ENCODE assay signal across 27 cellular contexts in genomic region chr17:33197342-33197741, GRCh38.
"Had no signal": no experiment of that assay in that cellular context is flagged by ENCODE, and none has a peak within 500 bp of the region (broad histone marks: within the 10 kb centered on the region; RNA-seq: fewer than 3 reads in every experiment).

No MANE protein-coding gene starts in this region.

- ATAC-seq: stimulated activated effector memory CD8-positive, alpha-beta T cell treated with anti-CD3 and anti-CD28 coated beads, Interleukin-12 subunit alpha, Interleukin-12 subunit beta, amount 100 ng/mL, for 72 hours; stimulated activated memory B cell treated with anti-CD40 and anti-IgM and Interleukin-4, amounts not matched to agents 10 μg/mL and 1 μg/mL and 100 μg/mL, for 72 hours; stimulated activated naive B cell treated with anti-CD40 and anti-IgM and Interleukin-4, amounts not matched to agents 10 μg/mL and 1 μg/mL and 100 μg/mL, for 72 hours; stimulated activated naive CD8-positive, alpha-beta T cell treated with anti-CD3 and anti-CD28 coated beads, Interleukin-15, amount 100 ng/mL, for 72 hours; stimulated activated naive CD8-positive, alpha-beta T cell treated with anti-CD3 and anti-CD28 coated beads, Interleukin-15, Interleukin-2, amounts not matched to agents 100 U/mL and 50 U/mL, for 24 hours; upper lobe of right lung had no signal

- H3K4me3 ChIP-seq: stomach, suprapubic skin, testis, thoracic aorta, thyroid gland, tibial artery, tibial nerve, transverse colon, upper lobe of left lung, upper lobe of right lung, uterus, vagina had no signal

- H3K9me3 ChIP-seq: stomach, suprapubic skin, testis, thoracic aorta, thyroid gland, tibial artery, tibial nerve, transverse colon, upper lobe of left lung, upper lobe of right lung, uterus, vagina had no signal

- H3K36me3 Mint-ChIP-seq: stimulated activated effector memory CD8-positive, alpha-beta T cell treated with anti-CD3 and anti-CD28 coated beads, Interleukin-12 subunit alpha, Interleukin-12 subunit beta, amount 100 ng/mL, for 72 hours; stimulated activated memory B cell treated with anti-CD40 and anti-IgM and Interleukin-4, amounts not matched to agents 10 μg/mL and 1 μg/mL and 100 μg/mL, for 72 hours; stimulated activated naive B cell treated with anti-CD40 and anti-IgM and Interleukin-4, amounts not matched to agents 10 μg/mL and 1 μg/mL and 100 μg/mL, for 72 hours; type B pancreatic cell had no signal

- H3K4me3 Mint-ChIP-seq: stimulated activated effector memory CD8-positive, alpha-beta T cell treated with anti-CD3 and anti-CD28 coated beads, Interleukin-12 subunit alpha, Interleukin-12 subunit beta, amount 100 ng/mL, for 72 hours; stimulated activated memory B cell treated with anti-CD40 and anti-IgM and Interleukin-4, amounts not matched to agents 10 μg/mL and 1 μg/mL and 100 μg/mL, for 72 hours; stimulated activated naive B cell treated with anti-CD40 and anti-IgM and Interleukin-4, amounts not matched to agents 10 μg/mL and 1 μg/mL and 100 μg/mL, for 72 hours; stimulated activated naive CD8-positive, alpha-beta T cell treated with anti-CD3 and anti-CD28 coated beads, Interleukin-15, amount 100 ng/mL, for 72 hours; stimulated activated naive CD8-positive, alpha-beta T cell treated with anti-CD3 and anti-CD28 coated beads, Interleukin-15, Interleukin-2, amounts not matched to agents 100 ng/mL and 50 ng/mL, for 24 hours; type B pancreatic cell had no signal

- H3K4me1 ChIP-seq: stomach, suprapubic skin, testis, tibial artery, tibial nerve, transverse colon, upper lobe of left lung, upper lobe of right lung, uterus had no signal

- H3K27me3 ChIP-seq: testis, thyroid gland, tibial nerve, upper lobe of left lung, uterus, vagina had no signal

- DNase-seq: stimulated activated CD4-positive, alpha-beta T cell treated with anti-CD3 and anti-CD28 coated beads, Interleukin-2, amount 100 ng/mL, for 48 hours; stimulated activated CD4-positive, alpha-beta T cell treated with anti-CD3 and anti-CD28 coated beads, Interleukin-4, amount 100 ng/mL, for 1 hour; stimulated activated CD4-positive, alpha-beta T cell treated with anti-CD3 and anti-CD28 coated beads, Interleukin-4, amount 100 ng/mL, for 24 hours; stimulated activated CD4-positive, alpha-beta T cell treated with anti-CD3 and anti-CD28 coated beads, Interleukin-4, amount 100 ng/mL, for 4 hours; stimulated activated CD8-positive, alpha-beta memory T cell treated with anti-CD3 and anti-CD28 coated beads, Interleukin-4, amount 100 ng/mL, for 48 hours; stimulated activated naive B cell treated with anti-CD40 and anti-IgM and Interleukin-4, amounts not matched to agents 10 μg/mL and 1 μg/mL and 100 μg/mL, for 72 hours; stimulated activated naive CD4-positive, alpha-beta T cell; stimulated activated naive CD4-positive, alpha-beta T cell treated with Interleukin-2 at 50 U/mL for 16 hours; stimulated activated naive CD8-positive, alpha-beta T cell treated with anti-CD3 and anti-CD28 coated beads, Interleukin-15, amount 100 ng/mL, for 72 hours; stimulated activated naive CD8-positive, alpha-beta T cell treated with anti-CD3 and anti-CD28 coated beads, Interleukin-15, Interleukin-2, amounts not matched to agents 100 U/mL and 50 U/mL, for 24 hours; stomach; substantia nigra; testis; thyroid gland; tibial artery; transverse colon; upper lobe of left lung; upper lobe of right lung; uterus had no signal

- H3K4me1 Mint-ChIP-seq: stimulated activated effector memory CD8-positive, alpha-beta T cell treated with anti-CD3 and anti-CD28 coated beads, Interleukin-12 subunit alpha, Interleukin-12 subunit beta, amount 100 ng/mL, for 72 hours; stimulated activated memory B cell treated with anti-CD40 and anti-IgM and Interleukin-4, amounts not matched to agents 10 μg/mL and 1 μg/mL and 100 μg/mL, for 72 hours; stimulated activated naive B cell treated with anti-CD40 and anti-IgM and Interleukin-4, amounts not matched to agents 10 μg/mL and 1 μg/mL and 100 μg/mL, for 72 hours; stimulated activated naive CD8-positive, alpha-beta T cell treated with anti-CD3 and anti-CD28 coated beads, Interleukin-15, amount 100 ng/mL, for 72 hours had no signal

- H3K36me3 ChIP-seq: stomach, suprapubic skin, thoracic aorta, thyroid gland, tibial artery, tibial nerve, transverse colon, upper lobe of left lung, upper lobe of right lung, uterus, vagina had no signal

- H3K9me3 Mint-ChIP-seq: stimulated activated effector memory CD8-positive, alpha-beta T cell treated with anti-CD3 and anti-CD28 coated beads, Interleukin-12 subunit alpha, Interleukin-12 subunit beta, amount 100 ng/mL, for 72 hours; stimulated activated memory B cell treated with anti-CD40 and anti-IgM and Interleukin-4, amounts not matched to agents 10 μg/mL and 1 μg/mL and 100 μg/mL, for 72 hours; stimulated activated naive CD8-positive, alpha-beta T cell treated with anti-CD3 and anti-CD28 coated beads, Interleukin-15, amount 100 ng/mL, for 72 hours; stimulated activated naive CD8-positive, alpha-beta T cell treated with anti-CD3 and anti-CD28 coated beads, Interleukin-15, Interleukin-2, amounts not matched to agents 100 ng/mL and 50 ng/mL, for 24 hours had no signal

- H3K27ac Mint-ChIP-seq: stimulated activated effector memory CD8-positive, alpha-beta T cell treated with anti-CD3 and anti-CD28 coated beads, Interleukin-12 subunit alpha, Interleukin-12 subunit beta, amount 100 ng/mL, for 72 hours; stimulated activated memory B cell treated with anti-CD40 and anti-IgM and Interleukin-4, amounts not matched to agents 10 μg/mL and 1 μg/mL and 100 μg/mL, for 72 hours; stimulated activated naive B cell treated with anti-CD40 and anti-IgM and Interleukin-4, amounts not matched to agents 10 μg/mL and 1 μg/mL and 100 μg/mL, for 72 hours; stimulated activated naive CD8-positive, alpha-beta T cell treated with anti-CD3 and anti-CD28 coated beads, Interleukin-15, amount 100 ng/mL, for 72 hours; stimulated activated naive CD8-positive, alpha-beta T cell treated with anti-CD3 and anti-CD28 coated beads, Interleukin-15, Interleukin-2, amounts not matched to agents 100 ng/mL and 50 ng/mL, for 24 hours; type B pancreatic cell had no signal

- H3K27ac ChIP-seq: stomach, suprapubic skin, testis, thoracic aorta, thyroid gland, tibial artery, tibial nerve, transverse colon, upper lobe of left lung, upper lobe of right lung, uterus, vagina had no signal
